ENCODE assay signal across 16 cellular contexts in genomic region chr19:41912899-41913475, GRCh38. TPM values are rescaled to one million over a fixed set of nuclear protein-coding genes. Genes with fewer than 3 reads are reported as not detected.
A peak's percentile ranks its signal among the peaks of the same experiment; 100 is the strongest.
DNase-seq lines count a peak whose midpoint lies in the region; ATAC-seq and TF ChIP-seq lines count a peak whose summit lies in the region.
"Had no signal": no experiment of that assay in that cellular context is flagged by ENCODE, and none has a peak within 500 bp of the region (broad histone marks: within the 10 kb centered on the region; RNA-seq: fewer than 3 reads in every experiment).

No MANE protein-coding gene starts in this region.

- no peak overlapping the region for H3K4me2 ChIP-seq in neural cell (ENCODE audit: low read length)
- H3K4me2 ChIP-seq in trophoblast cell (ENCODE audit: low read length) = no peak overlapping the region

- H2AK5ac ChIP-seq in trophoblast cell (ENCODE audit: low read length) = no peak overlapping the region

- no peak overlapping the region for H2BK120ac ChIP-seq in trophoblast cell (ENCODE audit: insufficient read depth, low read length, poor library complexity)

- H3K4me1 ChIP-seq in NT2/D1 (ENCODE audit: insufficient read depth, insufficient read length) = peaks cover 8% of the 10 kb centered on the region
- H3K4me1 ChIP-seq in foreskin keratinocyte = no peaks in the 10 kb centered on the region
- no peaks in the 10 kb centered on the region for H3K4me1 ChIP-seq in trophoblast cell (ENCODE audit: control insufficient read depth in 1 of 2, insufficient read depth in 2 of 2, low read length in 2 of 2)
- H3K4me1 ChIP-seq: uterus had no signal

- H3K27me3 Mint-ChIP-seq in T-helper 1 cell treated with Interleukin-12 subunit alpha and Interleukin-12 subunit beta and Interleukin-4 antibody, amounts not matched to agents 30 μg/mL and 1 μg/mL, for 36 hours (ENCODE audit: low read depth) = no peaks in the 10 kb centered on the region

- no peak for TF ChIP-seq POLR2A in GM18505 (IDR thresholded peaks at IDR 0.05; ENCODE audit: borderline replicate concordance, extremely low read depth, insufficient read depth, insufficient read length)

- no peaks in the 10 kb centered on the region for H3K79me1 ChIP-seq in trophoblast cell (ENCODE audit: low read length)

- H2AFZ ChIP-seq in neural cell (ENCODE audit: low read depth, low read length) (no peak overlapping the region), trophoblast cell (ENCODE audit: insufficient read depth, low read length, poor library complexity) (no peak overlapping the region)

- H3K79me2 ChIP-seq in neural cell (replicated peaks; ENCODE audit: insufficient read depth, low read length) (no peaks in the 10 kb centered on the region), trophoblast cell (ENCODE audit: control insufficient read depth, insufficient read depth, low read length, poor library complexity) (no peaks in the 10 kb centered on the region)

- no peak overlapping the region for H4K8ac ChIP-seq in trophoblast cell (ENCODE audit: low read depth, low read length)

- WGBS in trophoblast cell (ENCODE audit: extremely low coverage, insufficient coverage, insufficient read length) = no CpG with 5 or more reads among the region's 47 CpGs

- no peak overlapping the region for H3K23ac ChIP-seq in trophoblast cell (ENCODE audit: low read length)

- H3K9ac ChIP-seq in NT2/D1 (ENCODE audit: insufficient read length, low read depth) (no peak overlapping the region), neural cell (ENCODE audit: low read length) (peak overlapping the region; percentile 20), trophoblast cell (ENCODE audit: low read length) (no peak overlapping the region)

- no peaks in the 10 kb centered on the region for H3F3A ChIP-seq in neural cell (ENCODE audit: insufficient read depth, low read length, poor library complexity, severe bottlenecking)

- H3K4me1 Mint-ChIP-seq in T-helper 1 cell treated with Interleukin-12 subunit alpha and Interleukin-12 subunit beta and Interleukin-4 antibody, amounts not matched to agents 30 μg/mL and 1 μg/mL, for 36 hours (ENCODE audit: low read depth) = peaks cover 14% of the 10 kb centered on the region

- H3K4me3 Mint-ChIP-seq in T-helper 1 cell treated with Interleukin-12 subunit alpha and Interleukin-12 subunit beta and Interleukin-4 antibody, amounts not matched to agents 30 μg/mL and 1 μg/mL, for 36 hours = peak overlapping the region; percentile 12
- H3K4me3 Mint-ChIP-seq: activated CD4-positive, alpha-beta memory T cell treated with anti-CD3 and anti-CD28 coated beads for 36 hours had no signal

- no peaks in the 10 kb centered on the region for H3K9me2 ChIP-seq in neural cell (ENCODE audit: insufficient read depth, low read length)

- no peak overlapping the region for H3K14ac ChIP-seq in trophoblast cell (ENCODE audit: low read length)

- H3K36me3 ChIP-seq in NT2/D1 (ENCODE audit: insufficient read depth, insufficient read length, low read length) = no peaks in the 10 kb centered on the region
- no peaks in the 10 kb centered on the region for H3K36me3 ChIP-seq in neural cell (ENCODE audit: insufficient read depth, low read length)
- peaks cover 0 to under 1% of the 10 kb centered on the region in 2 experiments for H3K36me3 ChIP-seq in trophoblast cell (ENCODE audit: control insufficient read depth in 1 of 2, insufficient read depth in 2 of 2, low read length in 2 of 2)
- H3K36me3 ChIP-seq: uterus had no signal

- TF ChIP-seq EP300 in neural cell (conservative IDR thresholded peaks at IDR 0.05; ENCODE audit: poor library complexity, severe bottlenecking) = no peak

- no peaks in the 10 kb centered on the region for H3K9me3 ChIP-seq in NT2/D1 (ENCODE audit: insufficient read depth, low read length)
- H3K9me3 ChIP-seq in neural cell (ENCODE audit: low read length) = no peaks in the 10 kb centered on the region
- H3K9me3 ChIP-seq in trophoblast cell (ENCODE audit: insufficient read depth, low read depth, low read length) = peaks cover 18% of the 10 kb centered on the region
- H3K9me3 ChIP-seq: uterus had no signal

- ATAC-seq in foreskin keratinocyte (peak; percentile 13), GM18505 (IDR thresholded peaks at IDR 0.05; ENCODE audit: unreplicated experiment) (no peak)

- no peak overlapping the region for H3K27ac Mint-ChIP-seq in T-helper 1 cell treated with Interleukin-12 subunit alpha and Interleukin-12 subunit beta and Interleukin-4 antibody, amounts not matched to agents 30 μg/mL and 1 μg/mL, for 36 hours

- H3K4me3 ChIP-seq in NT2/D1 (ENCODE audit: insufficient read length, low read depth) (peak overlapping the region; percentile 39), neural cell (ENCODE audit: low read length) (peak overlapping the region; percentile 50), trophoblast cell (ENCODE audit: low read depth, low read length) (no peak overlapping the region)
- H3K4me3 ChIP-seq: SK-N-MC, uterus had no signal

- TF ChIP-seq RAD21 in neural cell (conservative IDR thresholded peaks at IDR 0.05) = no peak

- no peak overlapping the region for H3K4ac ChIP-seq in trophoblast cell (ENCODE audit: low read depth, low read length)

- no peaks in the 10 kb centered on the region for H3K9me3 Mint-ChIP-seq in T-helper 1 cell treated with Interleukin-12 subunit alpha and Interleukin-12 subunit beta and Interleukin-4 antibody, amounts not matched to agents 30 μg/mL and 1 μg/mL, for 36 hours
- H3K9me3 Mint-ChIP-seq: activated CD4-positive, alpha-beta memory T cell treated with anti-CD3 and anti-CD28 coated beads for 36 hours had no signal

- H3K18ac ChIP-seq in trophoblast cell (ENCODE audit: low read length) = no peak overlapping the region

- H3K36me3 Mint-ChIP-seq in T-helper 1 cell treated with Interleukin-12 subunit alpha and Interleukin-12 subunit beta and Interleukin-4 antibody, amounts not matched to agents 30 μg/mL and 1 μg/mL, for 36 hours (ENCODE audit: low read depth) = peaks cover 23% of the 10 kb centered on the region
- H3K36me3 Mint-ChIP-seq: activated CD4-positive, alpha-beta memory T cell treated with anti-CD3 and anti-CD28 coated beads for 36 hours had no signal

- no peak overlapping the region for H4K12ac ChIP-seq in trophoblast cell (ENCODE audit: low read depth, low read length)

- TF ChIP-seq CTCF in foreskin keratinocyte (conservative IDR thresholded peaks at IDR 0.05) (no peak), neural cell (IDR thresholded peaks at IDR 0.05; ENCODE audit: poor library complexity, severe bottlenecking) (no peak)

- H4K20me1 ChIP-seq in neural cell (ENCODE audit: insufficient read depth) = no peaks in the 10 kb centered on the region

- H3K27me3 ChIP-seq in NT2/D1 (ENCODE audit: insufficient read depth, insufficient read length) (peaks cover 74% of the 10 kb centered on the region), foreskin keratinocyte (peaks cover 74% of the 10 kb centered on the region), neural cell (ENCODE audit: insufficient read depth, low read depth, low read length) (peaks cover 73% of the 10 kb centered on the region), trophoblast cell (ENCODE audit: insufficient read depth, low read length) (peaks cover 54% of the 10 kb centered on the region)

- DNase-seq in T-helper 1 cell (no peak), NT2/D1 (ENCODE audit: low read depth, low spot score) (no peak), foreskin keratinocyte (no peak), trophoblast cell (no peak), NCI-H2171 treated with DMSO at 0.1 percent for 48 hours (lab: John Stamatoyannopoulos, UW) (no peak)
- DNase-seq: activated CD4-positive, alpha-beta memory T cell treated with anti-CD3 and anti-CD28 coated beads for 36 hours; amniotic stem cell; cortex of kidney; NK-92 treated with Interleukin-12 subunit alpha and Interleukin-12 subunit beta, amount 100 ng/mL, for 24 hours; uterus had no signal

- H4K91ac ChIP-seq in trophoblast cell (ENCODE audit: low read depth, low read length) = no peak overlapping the region

- H2BK12ac ChIP-seq in trophoblast cell (ENCODE audit: low read length) = no peak overlapping the region

- H3K27ac ChIP-seq in foreskin keratinocyte (no peak overlapping the region), neural cell (ENCODE audit: low read length) (no peak overlapping the region), trophoblast cell (ENCODE audit: low read depth, low read length) (no peak overlapping the region)
- H3K27ac ChIP-seq: SK-N-MC, uterus had no signal

- no peak overlapping the region for H2BK5ac ChIP-seq in trophoblast cell (ENCODE audit: low read depth, low read length, poor library complexity)

TF ChIP-seq in neural cell, 6 proteins besides CTCF, POLR2A, EP300 and RAD21 (continues in another document):
- TF ChIP-seq SMC3 (conservative IDR thresholded peaks at IDR 0.05; ENCODE audit: poor library complexity) = no peak
- no peak for TF ChIP-seq MXI1 (conservative IDR thresholded peaks at IDR 0.05; ENCODE audit: poor library complexity, severe bottlenecking)
- TF ChIP-seq TAF1 (IDR thresholded peaks at IDR 0.05; ENCODE audit: low read depth) = no peak

RNA-seq across cellular contexts. Expression of gene ERFL, which starts 15.3 kb away (rescaled TPM):
- total RNA-seq in foreskin keratinocyte = not detected in 2 replicates
- polyA plus RNA-seq in foreskin keratinocyte (0.03 and 0.08 TPM in 2 replicates), neural cell (0.31 and 0.52 TPM in 2 replicates)
- polyA minus RNA-seq in neural cell = not detected in 2 replicates
- polyA plus RNA-seq in trophoblast cell (2013) = 0.27 and 0.31 TPM in 2 replicates
- polyA plus RNA-seq: AG04450 had no signal

RNA-seq across cellular contexts. Expression of gene ARHGEF1, which starts 30.0 kb away (rescaled TPM):
- total RNA-seq in foreskin keratinocyte = 85.1 and 85.6 TPM in 2 replicates
- polyA plus RNA-seq in foreskin keratinocyte (114 and 135 TPM in 2 replicates), neural cell (12.0 and 13.6 TPM in 2 replicates)
- polyA minus RNA-seq in neural cell = 10.5 and 13.1 TPM in 2 replicates
- 65.5 and 67.8 TPM in 2 replicates for polyA plus RNA-seq in trophoblast cell (2013)

RNA-seq across cellular contexts. Expression of gene CD79A, which starts 35.9 kb away (rescaled TPM):
- total RNA-seq in foreskin keratinocyte = 0.11 and 0.20 TPM in 2 replicates
- polyA plus RNA-seq in foreskin keratinocyte = 0.17 and 0.30 TPM in 2 replicates
- polyA plus RNA-seq in neural cell = 0.40 TPM in 1 of 2 replicates, not detected in the other
- polyA minus RNA-seq in neural cell = not detected in 2 replicates
- polyA plus RNA-seq in trophoblast cell (2013) = 0.17 and 0.31 TPM in 2 replicates
- total RNA-seq: osteocyte had no signal

RNA-seq across cellular contexts. Expression of gene RABAC1, which starts 46.1 kb away (rescaled TPM):
- total RNA-seq in foreskin keratinocyte = 155 and 188 TPM in 2 replicates
- polyA plus RNA-seq in foreskin keratinocyte (212 and 326 TPM in 2 replicates), neural cell (279 and 290 TPM in 2 replicates)
- polyA minus RNA-seq in neural cell = 81.8 and 91.5 TPM in 2 replicates
- polyA plus RNA-seq in trophoblast cell (2013) = 169 and 176 TPM in 2 replicates

RNA-seq across cellular contexts. Expression of gene RPS19, which starts 52.9 kb away (rescaled TPM):
- total RNA-seq in foreskin keratinocyte = 3,278 and 3,889 TPM in 2 replicates
- polyA plus RNA-seq in foreskin keratinocyte (5,360 and 6,188 TPM in 2 replicates), neural cell (783 and 1,001 TPM in 2 replicates)
- 430 and 458 TPM in 2 replicates for polyA minus RNA-seq in neural cell
- 2,902 and 2,904 TPM in 2 replicates for polyA plus RNA-seq in trophoblast cell (2013)
